Comparison of ENCODE assay signal across 19 cellular contexts in the genomic region with DNA sequence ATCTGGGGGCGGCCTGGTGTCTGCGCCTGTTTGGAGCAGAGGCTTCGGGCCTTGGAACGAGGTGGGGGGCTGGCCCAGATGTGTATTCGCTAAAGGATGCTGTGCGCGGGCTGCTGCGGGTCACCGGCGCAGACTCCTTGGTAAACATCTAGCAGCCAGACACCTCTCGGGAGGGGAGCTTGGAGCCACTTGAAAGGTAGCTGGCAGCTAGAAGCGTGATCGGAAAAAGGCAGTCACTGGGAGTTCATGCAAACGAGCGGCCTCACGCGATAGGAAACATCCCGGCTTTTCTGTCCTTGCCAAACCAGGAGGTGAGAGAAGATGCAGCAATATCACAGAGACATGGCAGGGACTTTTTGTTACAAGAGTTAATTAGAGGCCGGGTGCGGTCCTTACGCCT. TPM values are rescaled to one million over a fixed set of nuclear protein-coding genes. Genes with fewer than 3 reads are reported as not detected.
"Had no signal": no experiment of that assay in that cellular context is flagged by ENCODE, and none has a peak within 500 bp of the region (broad histone marks: within the 10 kb centered on the region; RNA-seq: fewer than 3 reads in every experiment).

No MANE protein-coding gene starts in this region.

- H3K27me3 ChIP-seq: adrenal gland, upper lobe of left lung had no signal

- H3K36me3 Mint-ChIP-seq: immature natural killer cell, natural killer cell had no signal

- H3K9me3 ChIP-seq: adrenal gland, mucosa of descending colon, sigmoid colon, upper lobe of left lung had no signal

- H3K4me3 Mint-ChIP-seq: activated CD4-positive, alpha-beta T cell treated with anti-CD3 and anti-CD28 coated beads, Interleukin-2, amount 10 ng/mL, durations not matched to agents 7 days and 5 days; activated naive CD4-positive, alpha-beta T cell treated with anti-CD3 and anti-CD28 coated beads for 36 hours; immature natural killer cell; natural killer cell; T-helper 1 cell treated with Interleukin-12 subunit alpha and Interleukin-12 subunit beta and Interleukin-4 antibody, amounts not matched to agents 30 μg/mL and 1 μg/mL, for 36 hours had no signal

- H3K27ac ChIP-seq: adrenal gland, coronary artery, epithelial cell of prostate, sigmoid colon, upper lobe of left lung had no signal

- H3K27ac Mint-ChIP-seq: activated CD4-positive, alpha-beta T cell treated with anti-CD3 and anti-CD28 coated beads, Interleukin-2, amount 10 ng/mL, durations not matched to agents 7 days and 5 days; activated naive CD4-positive, alpha-beta T cell treated with anti-CD3 and anti-CD28 coated beads for 36 hours; immature natural killer cell; natural killer cell; T-helper 1 cell treated with Interleukin-12 subunit alpha and Interleukin-12 subunit beta and Interleukin-4 antibody, amounts not matched to agents 30 μg/mL and 1 μg/mL, for 36 hours had no signal

- H3K4me1 ChIP-seq: adrenal gland, upper lobe of left lung had no signal

- H3K9me3 Mint-ChIP-seq: activated CD4-positive, alpha-beta T cell treated with anti-CD3 and anti-CD28 coated beads, Interleukin-2, amount 10 ng/mL, durations not matched to agents 7 days and 5 days; activated naive CD4-positive, alpha-beta T cell treated with anti-CD3 and anti-CD28 coated beads for 36 hours; immature natural killer cell; natural killer cell; T-helper 1 cell treated with Interleukin-12 subunit alpha and Interleukin-12 subunit beta and Interleukin-4 antibody, amounts not matched to agents 30 μg/mL and 1 μg/mL, for 36 hours had no signal

- H3K36me3 ChIP-seq: adrenal gland, sigmoid colon, upper lobe of left lung had no signal

- ATAC-seq: mucosa of descending colon, natural killer cell had no signal

- H3K4me3 ChIP-seq: adrenal gland, coronary artery, mucosa of descending colon, sigmoid colon, upper lobe of left lung had no signal

- DNase-seq: activated CD4-positive, alpha-beta T cell treated with anti-CD3 and anti-CD28 coated beads, Interleukin-2, amount 10 ng/mL, durations not matched to agents 7 days and 5 days; activated CD4-positive, CD25-positive, alpha-beta regulatory T cell; activated CD8-positive, alpha-beta memory T cell treated with anti-CD3 and anti-CD28 coated beads for 24 hours; activated naive CD4-positive, alpha-beta T cell treated with anti-CD3 and anti-CD28 coated beads for 36 hours; adrenal gland; central memory CD4-positive, alpha-beta T cell; effector CD8-positive, alpha-beta T cell; immature natural killer cell; mucosa of descending colon; natural killer cell; sigmoid colon; stimulated activated CD4-positive, alpha-beta T cell treated with anti-CD3 and anti-CD28 coated beads, Interleukin-2, amount 100 ng/mL, for 24 hours; stimulated activated naive CD4-positive, alpha-beta T cell; substantia nigra; upper lobe of left lung had no signal

- H3K4me1 Mint-ChIP-seq: activated CD4-positive, alpha-beta T cell treated with anti-CD3 and anti-CD28 coated beads, Interleukin-2, amount 10 ng/mL, durations not matched to agents 7 days and 5 days; immature natural killer cell; natural killer cell had no signal

RNA-seq across cellular contexts. Expression of gene LAMC3, which starts 8.1 kb away (rescaled TPM):
- total RNA-seq: natural killer cell, pulmonary artery endothelial cell had no signal
